In the genomic region with DNA sequence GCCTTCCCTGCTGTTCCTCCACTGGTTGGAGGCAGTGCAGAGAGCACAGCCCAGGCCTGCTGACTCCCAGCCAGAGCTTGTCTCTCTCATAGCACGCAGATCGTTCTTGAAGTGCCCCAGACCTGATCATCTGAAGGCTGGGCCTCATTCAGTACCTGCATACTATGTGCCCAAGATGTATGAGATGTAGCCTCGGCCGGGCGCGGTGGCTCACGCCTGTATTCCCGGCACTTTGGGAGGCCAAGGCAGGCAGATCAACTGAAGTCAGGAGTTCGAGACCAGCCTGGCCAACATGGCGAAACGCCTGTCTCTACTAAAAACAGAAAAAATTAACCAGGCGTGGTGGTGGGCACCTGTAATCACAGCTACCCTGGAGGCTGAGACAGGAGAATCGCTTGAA, we compare ENCODE assay signal across 17 cellular contexts.
"Had no signal": no experiment of that assay in that cellular context is flagged by ENCODE, and none has a peak within 500 bp of the region (broad histone marks: within the 10 kb centered on the region; RNA-seq: fewer than 3 reads in every experiment).

No MANE protein-coding gene starts in this region.

- H3K36me3 ChIP-seq: colonic mucosa, esophagus muscularis mucosa, gastroesophageal sphincter, heart left ventricle, left lung, lower lobe of right lung had no signal

- H3K4me3 Mint-ChIP-seq: dendritic cell treated with granulocyte-macrophage colony-stimulating factor and Interleukin-4, amounts not matched to agents 40 ng/mL and 50 ng/mL, for 4 days; effector memory CD8-positive, alpha-beta T cell; naive B cell had no signal

- H3K27ac Mint-ChIP-seq: dendritic cell treated with granulocyte-macrophage colony-stimulating factor and Interleukin-4, amounts not matched to agents 40 ng/mL and 50 ng/mL, for 4 days; effector memory CD8-positive, alpha-beta T cell had no signal

- H3K27me3 ChIP-seq: colonic mucosa, hepatocyte had no signal

- DNase-seq: colonic mucosa; cortex of kidney; effector CD8-positive, alpha-beta T cell; effector memory CD8-positive, alpha-beta T cell; foreskin keratinocyte; heart left ventricle; left cardiac atrium; left ventricle myocardium superior; lower lobe of right lung; mesenchymal stem cell; mucosa of descending colon; naive B cell had no signal

- H3K9me3 Mint-ChIP-seq: dendritic cell treated with granulocyte-macrophage colony-stimulating factor and Interleukin-4, amounts not matched to agents 40 ng/mL and 50 ng/mL, for 4 days; effector memory CD8-positive, alpha-beta T cell had no signal

- ATAC-seq: effector memory CD8-positive, alpha-beta T cell; foreskin keratinocyte; gastroesophageal sphincter; heart left ventricle; left cardiac atrium; left lung; left ventricle myocardium superior; lower lobe of right lung; mucosa of descending colon had no signal

- H3K4me3 ChIP-seq: colonic mucosa, esophagus muscularis mucosa, gastroesophageal sphincter, heart left ventricle, hepatocyte, left lung, lower lobe of right lung, mucosa of descending colon had no signal

- H3K27ac ChIP-seq: colonic mucosa, esophagus muscularis mucosa, foreskin keratinocyte, gastroesophageal sphincter, heart left ventricle, hepatocyte, left lung, lower lobe of right lung had no signal

- H3K4me1 ChIP-seq: colonic mucosa, esophagus muscularis mucosa, foreskin keratinocyte, gastroesophageal sphincter, heart left ventricle, left lung, lower lobe of right lung had no signal

- H3K9me3 ChIP-seq: colonic mucosa, left lung, lower lobe of right lung, mucosa of descending colon had no signal
